In genomic region chr5:176416123-176416924, GRCh38 we compare ENCODE assay signal across 8 cellular contexts. TPM values are rescaled to one million over a fixed set of nuclear protein-coding genes. Genes with fewer than 3 reads are reported as not detected.
DNase-seq lines count a peak whose midpoint lies in the region; ATAC-seq, FAIRE-seq and TF ChIP-seq lines count a peak whose summit lies in the region.

A gene with protein sequence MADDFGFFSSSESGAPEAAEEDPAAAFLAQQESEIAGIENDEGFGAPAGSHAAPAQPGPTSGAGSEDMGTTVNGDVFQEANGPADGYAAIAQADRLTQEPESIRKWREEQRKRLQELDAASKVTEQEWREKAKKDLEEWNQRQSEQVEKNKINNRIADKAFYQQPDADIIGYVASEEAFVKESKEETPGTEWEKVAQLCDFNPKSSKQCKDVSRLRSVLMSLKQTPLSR (minus strand): TSS chr5:176416539. CDS start chr5:176416363, 176 bp downstream.

- H3K36me3 ChIP-seq in astrocyte (ENCODE audit: insufficient read depth, low read length) (no peaks in the 10 kb centered on the region), aorta (ENCODE audit: control insufficient read depth in 1 of 2, insufficient read depth in 2 of 2, low read length in 1 of 2) (no peaks in the 10 kb centered on the region)

- peak within 1 kb of the TSS; percentile 72 for H3K27ac ChIP-seq in astrocyte (ENCODE audit: low read depth, low read length)
- peak within 1 kb of the TSS; percentile 89 to 90 for H3K27ac ChIP-seq in aorta (ENCODE audit: low read depth in 1 of 2, low read length in 2 of 2)

- peaks cover 3% of the 10 kb centered on the region for H3K9me3 ChIP-seq in astrocyte (ENCODE audit: insufficient read depth, low read depth, low read length)
- H3K9me3 ChIP-seq in aorta (ENCODE audit: control insufficient read depth, low read length): no peaks in the 10 kb centered on the region

- H3K4me2 ChIP-seq in astrocyte (ENCODE audit: low read length): peak within 1 kb of the TSS; percentile 93

- peaks cover 9% of the 10 kb centered on the region for H3K9me3 Mint-ChIP-seq in astrocyte (ENCODE audit: unreplicated experiment)

- intact Hi-C loops in aorta (cut with DNase I): loop anchor here (1.0 to 10.0 kb wide), 5 partner anchors 30 to 238 kb away; partner anchors contain the start of genes RNF44 (in 2 of the 2), FAF2 (in 1 of the 2) and TSPAN17 (in 1 of the 2)

- peaks cover 24% of the 10 kb centered on the region for H3K4me1 Mint-ChIP-seq in astrocyte (ENCODE audit: low read depth, unreplicated experiment)

- 1 to 2% methylated on average over 57 to 99 of the region's 99 CpGs for WGBS in aorta, 2 donors

- H2AFZ ChIP-seq in astrocyte (ENCODE audit: low read depth, low read length): peak within 1 kb of the TSS; percentile 96

- peaks cover 8% of the 10 kb centered on the region for H3K27me3 Mint-ChIP-seq in astrocyte (ENCODE audit: low read depth, unreplicated experiment)

- peak within 1 kb of the TSS; percentile 90 for H3K9ac ChIP-seq in astrocyte (ENCODE audit: low read length)

- ATAC-seq in HG02763 (IDR thresholded peaks at IDR 0.05; ENCODE audit: unreplicated experiment) (peak; percentile 93), aorta (ENCODE audit: low FRiP score) (peak; percentile 98)

- TF ChIP-seq POLR2A in GM15510 (IDR thresholded peaks at IDR 0.05; ENCODE audit: borderline replicate concordance, extremely low read depth, insufficient read length): peak; percentile 75

- peak within 1 kb of the TSS; percentile 68 for H3K27ac Mint-ChIP-seq in astrocyte (ENCODE audit: unreplicated experiment)

- H3K4me1 ChIP-seq in astrocyte (ENCODE audit: insufficient read depth, low read length) (peaks cover 11% of the 10 kb centered on the region), aorta (ENCODE audit: control insufficient read depth in 1 of 2, insufficient read depth in 2 of 2, low read length in 2 of 2) (no peaks in the 10 kb centered on the region)

- H3K4me3 Mint-ChIP-seq in astrocyte (ENCODE audit: unreplicated experiment): peak within 1 kb of the TSS; percentile 86

- peak; percentile 10 for TF ChIP-seq CTCF in astrocyte (IDR thresholded peaks at IDR 0.05; ENCODE audit: insufficient read depth, low read depth, low read length)

- DNase-seq in NCI-H1417 treated with DMSO at 0.1 percent for 48 hours (lab: John Stamatoyannopoulos, UW) (peak; percentile 4), T-helper 22 cell (ENCODE audit: low read depth) (peak; percentile 82), astrocyte (ENCODE audit: low read depth) (peak; percentile 56), hepatic stellate cell (ENCODE audit: low spot score) (peak; percentile 85), renal cortical epithelial cell (ENCODE audit: low read depth) (peak; percentile 34), aorta (peak; percentile 93 to 98)

- H3K27me3 ChIP-seq in astrocyte (ENCODE audit: insufficient read depth, low read length) (peaks cover 2% of the 10 kb centered on the region), aorta (ENCODE audit: control insufficient read depth in 1 of 2, insufficient read depth in 2 of 2, low read length in 1 of 2) (no peaks in the 10 kb centered on the region)

- FAIRE-seq in astrocyte (lab: Jason Lieb, UNC): no peak

- peaks cover 2% of the 10 kb centered on the region for H3K36me3 Mint-ChIP-seq in astrocyte (ENCODE audit: low read depth, unreplicated experiment)

- peaks cover 28% of the 10 kb centered on the region for H3K79me2 ChIP-seq in astrocyte (ENCODE audit: insufficient read depth, low read length)

- peaks cover 38% of the 10 kb centered on the region for H4K20me1 ChIP-seq in astrocyte (ENCODE audit: insufficient read depth, low read length)

- H3K4me3 ChIP-seq in astrocyte (ENCODE audit: insufficient read depth, low read depth, low read length): peak within 1 kb of the TSS; percentile 75
- H3K4me3 ChIP-seq in aorta (ENCODE audit: low read length in 2 of 2): peak within 1 kb of the TSS; percentile 91 to 98

RNA-seq across cellular contexts. Expression of the gene that starts here (rescaled TPM):
- total RNA-seq in astrocyte: 89.2 and 117 TPM in 2 replicates
- total RNA-seq in renal cortical epithelial cell: 77.4 and 146 TPM in 2 replicates
- 100 to 1,000 TPM in 1 of 2 donors, 10 to 100 TPM in 1; 86.7 to 124 TPM for total RNA-seq in aorta
- polyA plus RNA-seq in aorta: 100 to 1,000 TPM; 143 to 160 TPM

Comparison
In these comparisons a context has a peak if more than half of its experiments do, and no peak if none do; other contexts are left out.
1. Peak in every context shown above with its lines: DNase-seq, ATAC-seq, H3K4me3 ChIP-seq and H3K27ac ChIP-seq.
2. DNase-seq: peak in every context shown above with its lines; median percentile 96 in aorta; 85 in hepatic stellate cell; 82 in T-helper 22 cell; 56 in astrocyte; 34 in renal cortical epithelial cell; 4 in NCI-H1417 treated with DMSO at 0.1 percent for 48 hours.